Comparison of ENCODE assay signal across 15 cellular contexts in the genomic region with DNA sequence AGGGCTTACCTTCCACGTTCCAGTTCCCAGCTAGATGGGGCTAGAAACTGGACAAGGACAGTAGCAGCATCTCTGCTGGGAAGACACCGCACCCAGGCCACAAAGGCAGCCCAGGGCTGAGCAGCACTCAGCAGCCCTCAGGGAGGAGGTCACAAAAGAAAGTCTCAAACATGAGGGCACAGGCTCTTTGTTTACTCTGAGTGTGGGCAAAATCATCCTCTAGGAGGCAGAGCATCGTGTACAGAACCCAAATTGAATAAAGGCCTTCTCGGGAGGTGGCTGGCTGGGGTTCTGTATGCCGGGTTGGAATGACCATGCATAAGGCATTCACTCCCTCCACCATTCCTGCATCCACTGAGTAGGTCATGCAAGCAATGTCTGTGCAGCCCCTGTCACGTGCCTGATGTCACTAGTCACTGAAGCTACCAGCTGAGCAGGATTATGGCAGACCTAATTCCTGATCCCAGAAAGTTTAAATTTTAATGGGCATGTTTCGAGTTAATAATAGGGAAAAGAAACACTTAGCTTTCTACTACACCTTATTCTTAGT.
DNase-seq lines count a peak whose midpoint lies in the region; TF ChIP-seq lines count a peak whose summit lies in the region.
"Had no signal": no experiment of that assay in that cellular context is flagged by ENCODE, and none has a peak within 500 bp of the region (broad histone marks: within the 10 kb centered on the region; RNA-seq: fewer than 3 reads in every experiment).

No MANE protein-coding gene starts in this region.

- no peak overlapping the region for H3K27ac ChIP-seq in WERI-Rb-1
- H3K27ac ChIP-seq: BLaER1 treated with 17β-estradiol and CSF1 and Interleukin-3, amounts not matched to agents 10 nM and 100 nM had no signal

- no peaks in the 10 kb centered on the region for H3K9me3 ChIP-seq in WERI-Rb-1 (ENCODE audit: severe bottlenecking)
- H3K9me3 ChIP-seq: BLaER1 treated with 17β-estradiol and CSF1 and Interleukin-3, amounts not matched to agents 10 nM and 100 nM had no signal

- H3K4me3 ChIP-seq in WERI-Rb-1 (ENCODE audit: low read depth, low read length) = no peak overlapping the region
- H3K4me3 ChIP-seq: BLaER1 treated with 17β-estradiol and CSF1 and Interleukin-3, amounts not matched to agents 10 nM and 100 nM had no signal

- H3K36me3 ChIP-seq in WERI-Rb-1 = no peaks in the 10 kb centered on the region
- H3K36me3 ChIP-seq: BLaER1 treated with 17β-estradiol and CSF1 and Interleukin-3, amounts not matched to agents 10 nM and 100 nM had no signal

- H3K27me3 ChIP-seq in WERI-Rb-1 (ENCODE audit: insufficient read depth, low read depth, severe bottlenecking) = no peaks in the 10 kb centered on the region
- H3K27me3 ChIP-seq: BLaER1 treated with 17β-estradiol and CSF1 and Interleukin-3, amounts not matched to agents 10 nM and 100 nM had no signal

- TF ChIP-seq CTCF in GM12872 (IDR thresholded peaks at IDR 0.05; ENCODE audit: insufficient read depth, low read depth, low read length) = 0 out of 3 replicates have a peak, but pooled peaks have one; percentile 9
- TF ChIP-seq CTCF in LNCAP (IDR thresholded peaks at IDR 0.05) = peak; percentile 32; the same call in 1 of the 2 replicates
- TF ChIP-seq CTCF in WERI-Rb-1 (IDR thresholded peaks at IDR 0.05; ENCODE audit: low read depth, low read length) = peak; percentile 10; the same call in 1 of the 2 replicates

- DNase-seq in WERI-Rb-1 (peak; percentile 22), pons (ENCODE audit: low spot score) (peak; percentile 30), NCI-H446 (lab: John Stamatoyannopoulos, UW) (no peak), A172 (ENCODE audit: low spot score) (no peak), islet precursor cell (no peak)
- DNase-seq: COR-L47, DMS153, EL, NCI-H1436, NCI-H2029 treated with DMSO at 0.1 percent for 48 hours, NCI-H2227 treated with DMSO at 0.1 percent for 48 hours, SHP77 treated with DMSO at 0.1 percent for 48 hours had no signal

Comparison
In these comparisons a context has a peak if more than half of its experiments do, and no peak if none do; other contexts are left out.
1. DNase-seq: peak in WERI-Rb-1 (single experiment) and pons (single experiment); none in NCI-H446 (0 of 2), A172 (single experiment) and islet precursor cell (single experiment).
2. Peak in every context shown above with its lines, with median percentiles within 50 percentile points of each other: CTCF ChIP-seq.